In the genomic region with DNA sequence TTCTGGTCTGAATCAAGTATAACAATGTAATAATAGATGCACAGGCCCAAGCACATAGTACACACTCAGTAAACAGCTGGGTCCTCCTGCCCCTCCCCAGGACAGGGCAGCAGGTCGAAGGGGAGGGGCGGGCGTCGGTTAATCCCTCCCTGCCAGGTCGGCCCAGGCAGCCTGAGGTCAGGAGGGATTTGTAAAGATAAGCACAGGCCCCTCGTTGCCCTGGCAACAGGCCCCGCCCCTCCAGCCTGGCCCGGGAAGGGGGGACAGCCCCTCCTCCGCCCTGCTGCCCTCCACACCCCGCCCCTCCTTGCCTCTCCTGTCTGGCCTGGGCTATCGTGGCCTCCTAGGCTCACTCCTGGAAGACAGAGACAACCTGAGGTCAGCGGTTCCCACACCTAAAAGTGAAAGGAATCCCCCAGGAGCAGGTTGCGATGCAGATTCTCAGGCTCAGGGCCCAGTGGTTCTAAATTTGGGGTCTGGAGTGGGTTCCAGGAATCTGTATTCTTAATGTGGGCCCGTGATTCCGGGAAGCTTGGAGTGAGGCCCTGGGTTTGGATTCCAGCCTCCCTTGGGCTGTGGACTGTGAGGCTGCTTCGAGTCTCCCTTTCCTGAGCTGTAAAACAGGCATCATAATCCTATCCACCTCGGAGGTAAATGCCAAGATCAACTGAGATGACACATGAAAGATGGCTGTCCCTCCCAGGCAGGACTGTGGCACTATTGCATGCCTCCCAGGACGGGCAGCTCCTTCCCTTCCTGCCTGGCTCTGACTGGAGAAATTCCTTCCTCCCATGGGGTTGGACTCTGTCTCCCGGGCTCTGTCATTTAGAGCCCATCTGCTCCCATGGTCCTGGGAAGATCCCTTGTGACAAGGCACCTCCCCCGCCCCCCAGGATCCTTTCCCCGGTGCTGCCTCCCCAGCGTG, we compare ENCODE assay signal across 9 cellular contexts. TPM values are rescaled to one million over a fixed set of nuclear protein-coding genes. Genes with fewer than 3 reads are reported as not detected.
A peak's percentile ranks its signal among the peaks of the same experiment; 100 is the strongest.
DNase-seq lines count a peak whose midpoint lies in the region; TF ChIP-seq lines count a peak whose summit lies in the region.
"Had no signal": no experiment of that assay in that cellular context is flagged by ENCODE, and none has a peak within 500 bp of the region (broad histone marks: within the 10 kb centered on the region; RNA-seq: fewer than 3 reads in every experiment).

No MANE protein-coding gene starts in this region.

- peaks cover 3% of the 10 kb centered on the region for H3K36me3 Mint-ChIP-seq in nephron (ENCODE audit: low read depth)

- peak overlapping the region in 2 of 3 experiments; percentile 27 to 52 for H3K4me3 Mint-ChIP-seq in nephron

- in situ Hi-C loops in G401 (cut with HindIII; ENCODE audit: low sequenced_read_pairs), result no loop called here

- no peak overlapping the region for H3K4me3 ChIP-seq in GM12865 (ENCODE audit: low read depth, low read length)
- no peak overlapping the region for H3K4me3 ChIP-seq in NB4 (ENCODE audit: low read depth, low read length)

- no peak for TF ChIP-seq CTCF in GM12865 (IDR thresholded peaks at IDR 0.05; ENCODE audit: insufficient read depth, low read depth, low read length, missing control alignments)
- no peak for TF ChIP-seq CTCF in NB4 (IDR thresholded peaks at IDR 0.05; ENCODE audit: low read depth, low read length)
- TF ChIP-seq CTCF in nephron (IDR thresholded peaks at IDR 0.05; ENCODE audit: unreplicated experiment in 3 of 3), result no peak

- TF ChIP-seq POLR2A in NB4 (IDR thresholded peaks at IDR 0.05; ENCODE audit: extremely low read depth, insufficient read length), result no peak

- H3K9me3 Mint-ChIP-seq in nephron, result no peaks in the 10 kb centered on the region

- peaks cover 10% of the 10 kb centered on the region for H3K27me3 Mint-ChIP-seq in nephron (ENCODE audit: low read depth)

- peaks cover 41% of the 10 kb centered on the region for H3K4me1 Mint-ChIP-seq in nephron

- DNase-seq in GM12865 (ENCODE audit: low read depth), result peak; percentile 53
- DNase-seq in NB4 (ENCODE audit: low read depth), result peak; percentile 59
- peak; percentile 51 for DNase-seq in activated naive CD4-positive, alpha-beta T cell treated with anti-CD3 and anti-CD28 coated beads, Interleukin-2, amount 50 U/mL, for 16 hours
- DNase-seq in NCI-H1048 (lab: John Stamatoyannopoulos, UW), result no peak
- DNase-seq in amniotic stem cell (lab: John Stamatoyannopoulos, UW), result no peak
- DNase-seq in HPDE6-E6E7 (ENCODE audit: extremely low spot score), result no peak
- DNase-seq in G401 (ENCODE audit: low spot score), result no peak

- peak overlapping the region; percentile 37 to 97 (median 91) for H3K27ac Mint-ChIP-seq in nephron

RNA-seq across cellular contexts. Expression of gene CRB2, which starts 4.4 kb away (rescaled TPM):
- 18.2 and 18.7 TPM in 2 replicates for total RNA-seq in G401 (2014; rRNA removed; shearing (Covaris generic))
- total RNA-seq: LHCN-M2 had no signal

Comparison
In these comparisons a context has a peak if more than half of its experiments do, and no peak if none do; other contexts are left out.
1. DNase-seq: peak in GM12865 (single experiment), NB4 (single experiment) and activated naive CD4-positive, alpha-beta T cell treated with anti-CD3 and anti-CD28 coated beads, Interleukin-2, amount 50 U/mL, for 16 hours (single experiment); none in NCI-H1048 (single experiment), amniotic stem cell (single experiment), HPDE6-E6E7 (single experiment) and G401 (single experiment).